In the genomic region with DNA sequence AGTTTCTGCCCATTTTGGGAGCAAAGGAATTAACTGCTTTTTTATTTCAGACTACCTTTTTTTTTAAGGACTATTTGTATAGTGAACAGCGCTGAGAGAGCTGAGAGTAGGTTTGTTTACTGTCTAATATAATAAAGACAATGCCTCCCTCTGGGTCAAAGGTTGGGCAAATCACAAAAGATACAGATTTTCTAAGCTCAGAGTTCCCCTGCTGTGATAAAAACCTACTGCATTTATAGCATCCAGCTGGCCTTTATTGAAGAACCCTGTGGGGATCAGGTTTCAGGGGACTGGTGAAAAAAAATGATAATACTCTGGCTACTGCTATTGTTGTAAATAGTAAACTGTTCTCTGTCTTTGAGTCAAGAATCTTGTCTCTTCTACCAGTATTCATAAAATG, we compare ENCODE assay signal across 15 cellular contexts. TPM values are rescaled to one million over a fixed set of nuclear protein-coding genes. Genes with fewer than 3 reads are reported as not detected.
A peak's percentile ranks its signal among the peaks of the same experiment; 100 is the strongest.
DNase-seq lines count a peak whose midpoint lies in the region; ATAC-seq and TF ChIP-seq lines count a peak whose summit lies in the region.
"Had no signal": no experiment of that assay in that cellular context is flagged by ENCODE, and none has a peak within 500 bp of the region (broad histone marks: within the 10 kb centered on the region; RNA-seq: fewer than 3 reads in every experiment).

No MANE protein-coding gene starts in this region.

- intact Hi-C loops in A673 (cut with micrococcal nuclease; ENCODE audit: unreplicated experiment), result no loop called here

- no TSS peak for BruUV-seq in A673 (replicated peaks; lab: Mats Ljungman, UMichigan)

- no peaks in the 10 kb centered on the region for H3K27me3 ChIP-seq in A673 (replicated peaks; ENCODE audit: insufficient read depth, low read depth, low read length, poor library complexity)

- no peaks in the 10 kb centered on the region for H3K9me3 Mint-ChIP-seq in stimulated activated naive B cell treated with anti-CD40 and anti-IgM and Interleukin-4, amounts not matched to agents 10 μg/mL and 1 μg/mL and 100 μg/mL, for 72 hours
- H3K9me3 Mint-ChIP-seq: CD8-positive, alpha-beta memory T cell had no signal

- H3K4me3 ChIP-seq in A673 (ENCODE audit: low read depth, low read length, poor library complexity, severe bottlenecking), result no peak overlapping the region
- H3K4me3 ChIP-seq: PC-9 had no signal

- H3K4me1 Mint-ChIP-seq in stimulated activated naive B cell treated with anti-CD40 and anti-IgM and Interleukin-4, amounts not matched to agents 10 μg/mL and 1 μg/mL and 100 μg/mL, for 72 hours, result no peaks in the 10 kb centered on the region
- H3K4me1 Mint-ChIP-seq: CD8-positive, alpha-beta memory T cell had no signal

- peaks cover 12% of the 10 kb centered on the region for H3K4me1 ChIP-seq in A673 (ENCODE audit: insufficient read depth, low read length, poor library complexity, severe bottlenecking)
- H3K4me1 ChIP-seq: parathyroid adenoma had no signal

- H3K36me3 Mint-ChIP-seq in stimulated activated naive B cell treated with anti-CD40 and anti-IgM and Interleukin-4, amounts not matched to agents 10 μg/mL and 1 μg/mL and 100 μg/mL, for 72 hours, result no peaks in the 10 kb centered on the region
- H3K36me3 Mint-ChIP-seq: activated naive CD8-positive, alpha-beta T cell; CD8-positive, alpha-beta memory T cell had no signal

- TF ChIP-seq CTCF in A673 (conservative IDR thresholded peaks at IDR 0.05; ENCODE audit: low read depth, low read length), result no peak

- H3K27ac ChIP-seq in A673 (ENCODE audit: low read depth, low read length, poor library complexity, severe bottlenecking), result no peak overlapping the region
- H3K27ac ChIP-seq: parathyroid adenoma, PC-9 had no signal

- DNase-seq in A673 (ENCODE audit: low spot score) (peak; percentile 71), HuH-7 (ENCODE audit: low spot score) (peak; percentile 3), NCI-H2171 (lab: John Stamatoyannopoulos, UW) (peak; percentile 76), astrocyte of the hippocampus (ENCODE audit: low read depth, low spot score) (peak; percentile 5)
- no peak for DNase-seq in stimulated activated naive B cell treated with anti-CD40 and anti-IgM and Interleukin-4, amounts not matched to agents 10 μg/mL and 1 μg/mL and 100 μg/mL, for 72 hours
- DNase-seq in activated CD4-positive, alpha-beta T cell treated with anti-CD3 and anti-CD28 coated beads for 48 hours, result no peak
- no peak for DNase-seq in activated naive CD4-positive, alpha-beta T cell treated with anti-CD3 and anti-CD28 coated beads, Interleukin-2, amount 50 U/mL, for 16 hours
- DNase-seq: CD8-positive, alpha-beta memory T cell; midbrain; NCI-H1048; PC-9 had no signal

- no peak overlapping the region for H3K27ac Mint-ChIP-seq in stimulated activated naive B cell treated with anti-CD40 and anti-IgM and Interleukin-4, amounts not matched to agents 10 μg/mL and 1 μg/mL and 100 μg/mL, for 72 hours
- H3K27ac Mint-ChIP-seq: activated naive CD8-positive, alpha-beta T cell had no signal

- H3K36me3 ChIP-seq in A673 (ENCODE audit: insufficient read depth, low read length, poor library complexity, severe bottlenecking), result no peaks in the 10 kb centered on the region

- no peaks in the 10 kb centered on the region for H3K9me3 ChIP-seq in A673 (ENCODE audit: low read depth, low read length, poor library complexity, severe bottlenecking)

- CTCF ChIA-PET in A673 (lab: Charles Lee), result no interaction called here

- H3K4me3 Mint-ChIP-seq in stimulated activated naive B cell treated with anti-CD40 and anti-IgM and Interleukin-4, amounts not matched to agents 10 μg/mL and 1 μg/mL and 100 μg/mL, for 72 hours, result no peak overlapping the region
- H3K4me3 Mint-ChIP-seq: activated naive CD8-positive, alpha-beta T cell; CD8-positive, alpha-beta memory T cell had no signal

- ATAC-seq in stimulated activated naive B cell treated with anti-CD40 and anti-IgM and Interleukin-4, amounts not matched to agents 10 μg/mL and 1 μg/mL and 100 μg/mL, for 72 hours (replicated peaks), result no peak
- no peak for ATAC-seq in HG02870 (IDR thresholded peaks at IDR 0.05; ENCODE audit: unreplicated experiment)
- ATAC-seq: HepG2 had no signal

- POLR2A ChIA-PET in A673 (lab: Charles Lee; ENCODE audit: low non-redundant PET), result interaction anchor here (0.6 kb wide), 1 partner anchor 1148 kb away, joined by 3 read pairs; no protein-coding TSS in a partner anchor

- peaks cover 0 to 2% of the 10 kb centered on the region in 2 donors for H3K27me3 Mint-ChIP-seq in stimulated activated naive B cell treated with anti-CD40 and anti-IgM and Interleukin-4, amounts not matched to agents 10 μg/mL and 1 μg/mL and 100 μg/mL, for 72 hours
- H3K27me3 Mint-ChIP-seq: activated naive CD8-positive, alpha-beta T cell had no signal

RNA-seq across cellular contexts. Expression of a gene that starts 28.7 kb away (rescaled TPM):
- 74.9 and 83.1 TPM in 2 replicates for total RNA-seq in A673 (2021)

RNA-seq across cellular contexts. Expression of a gene that starts 28.8 kb away (rescaled TPM):
- 3.1 and 5.1 TPM in 2 replicates for total RNA-seq in A673 (2021)

Comparison
In these comparisons a context has a peak if more than half of its experiments do, and no peak if none do; other contexts are left out.
1. DNase-seq: peak in A673 (single experiment), HuH-7 (single experiment), NCI-H2171 (single experiment) and astrocyte of the hippocampus (single experiment); none in stimulated activated naive B cell treated with anti-CD40 and anti-IgM and Interleukin-4, amounts not matched to agents 10 μg/mL and 1 μg/mL and 100 μg/mL, for 72 hours (single experiment), activated CD4-positive, alpha-beta T cell treated with anti-CD3 and anti-CD28 coated beads for 48 hours (single experiment) and activated naive CD4-positive, alpha-beta T cell treated with anti-CD3 and anti-CD28 coated beads, Interleukin-2, amount 50 U/mL, for 16 hours (single experiment).